In the genomic region with DNA sequence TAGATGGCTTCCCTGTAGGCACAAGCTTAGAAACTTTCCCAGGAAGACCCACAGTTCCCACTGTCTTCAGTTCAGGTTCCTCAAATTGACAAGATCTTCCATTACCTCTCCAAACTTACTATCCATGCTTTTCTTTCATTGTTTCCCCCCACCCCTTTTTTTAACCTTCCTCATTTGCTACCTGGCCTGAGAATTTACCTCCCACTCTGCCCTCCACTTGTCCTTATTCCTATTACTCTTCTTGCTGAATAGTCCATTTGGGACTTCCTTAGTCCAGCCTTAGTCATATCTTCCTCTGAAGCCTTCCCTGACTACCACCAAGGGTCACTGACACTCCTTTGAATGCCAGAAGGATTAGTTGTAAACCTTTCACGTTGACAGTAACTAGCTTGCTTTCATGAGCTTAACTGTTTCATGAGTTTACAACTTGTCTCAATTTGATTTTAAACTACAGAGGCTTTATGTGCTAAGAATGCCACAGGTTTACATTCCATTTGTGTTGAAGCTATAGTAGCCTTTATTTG, we compare ENCODE assay signal across 1 cellular context.
TF ChIP-seq lines count a peak whose summit lies in the region.

No MANE protein-coding gene starts in this region.

TF ChIP-seq in IMR-90, 13 proteins besides CTCF, POLR2A, EP300 and RAD21:
- TF ChIP-seq FOS (IDR thresholded peaks at IDR 0.05; ENCODE audit: low read depth, low read length) (no peak), BHLHE40 (IDR thresholded peaks at IDR 0.05; ENCODE audit: low read depth, low read length) (no peak), MAFK (IDR thresholded peaks at IDR 0.05; ENCODE audit: low read depth, low read length) (peak; percentile 19; the same call in 1 of the 2 replicates)
